1 cellular context compared by ENCODE assay signal in the genomic region with DNA sequence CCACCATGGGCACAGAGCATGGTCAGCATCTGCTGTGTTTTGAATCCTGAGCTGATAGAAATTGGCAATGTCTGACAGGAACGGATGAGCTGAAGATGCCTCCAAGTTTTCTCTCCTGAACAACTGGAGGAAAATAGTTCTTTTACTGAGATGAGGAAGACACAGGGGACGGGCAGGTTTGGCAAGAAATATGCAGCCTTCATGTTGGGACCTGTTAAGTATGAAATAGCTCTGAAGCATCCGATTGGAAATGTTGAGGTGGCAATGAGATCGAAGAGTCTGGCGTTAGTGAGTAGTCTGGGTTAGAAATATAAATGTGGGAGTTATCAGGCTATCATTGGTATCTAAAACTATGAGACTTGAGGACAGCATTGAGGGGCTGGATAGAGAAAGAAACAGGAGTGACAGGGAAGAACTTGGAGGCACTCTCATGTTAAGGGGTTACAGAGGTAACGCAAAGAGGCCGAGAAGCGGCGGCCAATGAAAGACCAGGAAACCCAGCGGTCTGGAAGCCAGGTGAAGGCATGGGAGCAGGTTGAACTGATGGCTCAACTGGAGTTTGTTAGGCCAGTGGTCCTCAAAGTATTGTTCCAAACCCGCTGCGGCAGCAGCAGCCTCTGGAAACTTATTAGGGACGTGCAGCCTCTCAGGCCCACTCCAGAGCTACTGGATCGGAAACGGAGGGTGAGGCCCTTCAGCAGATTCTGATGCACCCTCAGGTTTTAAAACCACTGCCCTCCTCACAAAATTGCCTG.
TF ChIP-seq lines count a peak whose summit lies in the region.

No MANE protein-coding gene starts in this region.

TF ChIP-seq in H1, 55 proteins besides CTCF, POLR2A, EP300 and RAD21:
- no peak for TF ChIP-seq SIX5 (IDR thresholded peaks at IDR 0.05; ENCODE audit: low read depth, low read length)
- TF ChIP-seq, protein P1, sequence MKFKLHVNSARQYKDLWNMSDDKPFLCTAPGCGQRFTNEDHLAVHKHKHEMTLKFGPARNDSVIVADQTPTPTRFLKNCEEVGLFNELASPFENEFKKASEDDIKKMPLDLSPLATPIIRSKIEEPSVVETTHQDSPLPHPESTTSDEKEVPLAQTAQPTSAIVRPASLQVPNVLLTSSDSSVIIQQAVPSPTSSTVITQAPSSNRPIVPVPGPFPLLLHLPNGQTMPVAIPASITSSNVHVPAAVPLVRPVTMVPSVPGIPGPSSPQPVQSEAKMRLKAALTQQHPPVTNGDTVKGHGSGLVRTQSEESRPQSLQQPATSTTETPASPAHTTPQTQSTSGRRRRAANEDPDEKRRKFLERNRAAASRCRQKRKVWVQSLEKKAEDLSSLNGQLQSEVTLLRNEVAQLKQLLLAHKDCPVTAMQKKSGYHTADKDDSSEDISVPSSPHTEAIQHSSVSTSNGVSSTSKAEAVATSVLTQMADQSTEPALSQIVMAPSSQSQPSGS (IDR thresholded peaks at IDR 0.05; ENCODE audit: low read length) = no peak
- no peak for TF ChIP-seq BACH1 (IDR thresholded peaks at IDR 0.05; ENCODE audit: low read length)
- no peak for TF ChIP-seq BCL11A (IDR thresholded peaks at IDR 0.05; ENCODE audit: low read depth in 2 of 2, low read length in 2 of 2)
